ENCODE assay signal across 18 cellular contexts in genomic region chr15:80823120-80823519, GRCh38. TPM values are rescaled to one million over a fixed set of nuclear protein-coding genes. Genes with fewer than 3 reads are reported as not detected.
A peak's percentile ranks its signal among the peaks of the same experiment; 100 is the strongest.
DNase-seq lines count a peak whose midpoint lies in the region; ATAC-seq and TF ChIP-seq lines count a peak whose summit lies in the region.
"Had no signal": no experiment of that assay in that cellular context is flagged by ENCODE, and none has a peak within 500 bp of the region (broad histone marks: within the 10 kb centered on the region; RNA-seq: fewer than 3 reads in every experiment).

No MANE protein-coding gene starts in this region.

- H3K27ac ChIP-seq in BLaER1 (peak overlapping the region; percentile 88), angular gyrus (ENCODE audit: low read depth, low read length) (peak overlapping the region; percentile 37)
- H3K27ac ChIP-seq: A549, C4-2B had no signal

- peak; percentile 54 for DNase-seq in NCI-H2171 (lab: John Stamatoyannopoulos, UW)
- DNase-seq in osteocyte (ENCODE audit: extremely low spot score, unreplicated experiment), result no peak
- no peak for DNase-seq in NCI-H774 (lab: John Stamatoyannopoulos, UW)
- DNase-seq: HCEC 1CT, KBM-7, NCI-H1417 treated with DMSO at 0.1 percent for 48 hours, NCI-H2029 treated with DMSO at 0.1 percent for 48 hours, PC-3, RPMI8226, SIG-M5, T-helper 1 cell had no signal

- H3K36me3 ChIP-seq in BLaER1, result no peaks in the 10 kb centered on the region

- ATAC-seq in HG03469 (IDR thresholded peaks at IDR 0.05; ENCODE audit: unreplicated experiment), result no peak
- no peak for ATAC-seq in HG03135 (IDR thresholded peaks at IDR 0.05; ENCODE audit: unreplicated experiment)
- ATAC-seq: A549, PC-3, SK-N-SH treated with all-trans-retinoic acid at 6 μM for 48 hours had no signal

- no peaks in the 10 kb centered on the region for H3K27me3 ChIP-seq in BLaER1

- H3K4me2 ChIP-seq in BLaER1, result peak overlapping the region; percentile 93
- H3K4me2 ChIP-seq: A549 had no signal

- H3K9me3 ChIP-seq in BLaER1, result no peaks in the 10 kb centered on the region
- H3K9me3 ChIP-seq: A549 had no signal

- peaks cover 40% of the 10 kb centered on the region for H3K4me1 Mint-ChIP-seq in osteocyte (ENCODE audit: unreplicated experiment)

- H3K4me1 ChIP-seq in BLaER1, result peaks cover 100% of the 10 kb centered on the region
- H3K4me1 ChIP-seq: A549 had no signal

- H3K27me3 Mint-ChIP-seq in osteocyte (ENCODE audit: unreplicated experiment), result no peaks in the 10 kb centered on the region

- peak overlapping the region; percentile 38; the same call in 1 of the 2 replicates for H3K4me3 ChIP-seq in BLaER1
- H3K4me3 ChIP-seq: A549 had no signal

- peak overlapping the region; percentile 35 for H3K27ac Mint-ChIP-seq in osteocyte (ENCODE audit: unreplicated experiment)

- TF ChIP-seq CTCF in osteocyte (IDR thresholded peaks at IDR 0.05), result no peak

- no peaks in the 10 kb centered on the region for H4K20me1 ChIP-seq in BLaER1

- H3K4me3 Mint-ChIP-seq in osteocyte (ENCODE audit: unreplicated experiment), result no peak overlapping the region

- H3K9ac ChIP-seq in BLaER1, result peak overlapping the region; percentile 71

- peaks cover 90% of the 10 kb centered on the region for H3K36me3 Mint-ChIP-seq in osteocyte (ENCODE audit: unreplicated experiment)

- H3K9me3 Mint-ChIP-seq in osteocyte (ENCODE audit: unreplicated experiment), result no peaks in the 10 kb centered on the region

RNA-seq across cellular contexts. Expression of gene CEMIP, which starts 44.0 kb away (rescaled TPM):
- total RNA-seq in osteocyte, result 445 and 457 TPM in 2 replicates
